Comparison of ENCODE assay signal across 9 cellular contexts in genomic region chr2:152432206-152432653, GRCh38.
A peak's percentile ranks its signal among the peaks of the same experiment; 100 is the strongest.
DNase-seq lines count a peak whose midpoint lies in the region; ATAC-seq and TF ChIP-seq lines count a peak whose summit lies in the region.
"Had no signal": no experiment of that assay in that cellular context is flagged by ENCODE, and none has a peak within 500 bp of the region (broad histone marks: within the 10 kb centered on the region; RNA-seq: fewer than 3 reads in every experiment).

No MANE protein-coding gene starts in this region.

- no peaks in the 10 kb centered on the region for H3K36me3 Mint-ChIP-seq in activated T-helper 17 cell treated with anti-CD3 and anti-CD28 coated beads, Interleukin-2, amount 50 U/mL, for 72 hours (ENCODE audit: low read depth)

- H3K4me1 Mint-ChIP-seq in activated T-helper 17 cell treated with anti-CD3 and anti-CD28 coated beads, Interleukin-2, amount 50 U/mL, for 72 hours = no peaks in the 10 kb centered on the region

- TF ChIP-seq CTCF in omental fat pad (IDR thresholded peaks at IDR 0.05) = no peak

- peaks cover 5% of the 10 kb centered on the region for H3K27me3 Mint-ChIP-seq in activated T-helper 17 cell treated with anti-CD3 and anti-CD28 coated beads, Interleukin-2, amount 50 U/mL, for 72 hours

- DNase-seq in Daoy (ENCODE audit: low read depth) (peak; percentile 26), NOMO-1 treated with DMSO at 0.1 percent for 48 hours (lab: John Stamatoyannopoulos, UW; ENCODE audit: unreplicated experiment) (peak; percentile 79), omental fat pad (ENCODE audit: low spot score) (no peak), RKO (ENCODE audit: low spot score) (no peak)
- DNase-seq: NCI-H1436 treated with DMSO at 0.1 percent for 48 hours had no signal

- H3K4me3 Mint-ChIP-seq in activated T-helper 17 cell treated with anti-CD3 and anti-CD28 coated beads, Interleukin-2, amount 50 U/mL, for 72 hours = no peak overlapping the region

- no peak overlapping the region for H3K27ac Mint-ChIP-seq in activated T-helper 17 cell treated with anti-CD3 and anti-CD28 coated beads, Interleukin-2, amount 50 U/mL, for 72 hours

- no peaks in the 10 kb centered on the region for H3K9me3 Mint-ChIP-seq in activated T-helper 17 cell treated with anti-CD3 and anti-CD28 coated beads, Interleukin-2, amount 50 U/mL, for 72 hours

- peak; percentile 100 for ATAC-seq in esophagus mucosa
- ATAC-seq in omental fat pad (ENCODE audit: low FRiP score) = peak; percentile 74
- no peak for ATAC-seq in HG03196 (IDR thresholded peaks at IDR 0.05; ENCODE audit: unreplicated experiment)
- ATAC-seq in activated T-helper 17 cell treated with anti-CD3 and anti-CD28 coated beads, Interleukin-2, amount 50 U/mL, for 72 hours (replicated peaks) = no peak
- no peak for ATAC-seq in GM21576 (IDR thresholded peaks at IDR 0.05; ENCODE audit: unreplicated experiment)

Comparison
In these comparisons a context has a peak if more than half of its experiments do, and no peak if none do; other contexts are left out.
1. DNase-seq: peak in Daoy (single experiment) and NOMO-1 treated with DMSO at 0.1 percent for 48 hours (single experiment); none in omental fat pad (single experiment) and RKO (single experiment).
2. ATAC-seq: peak in esophagus mucosa (single experiment) and omental fat pad (single experiment); none in HG03196 (single experiment), activated T-helper 17 cell treated with anti-CD3 and anti-CD28 coated beads, Interleukin-2, amount 50 U/mL, for 72 hours (single experiment) and GM21576 (single experiment).